In the genomic region with DNA sequence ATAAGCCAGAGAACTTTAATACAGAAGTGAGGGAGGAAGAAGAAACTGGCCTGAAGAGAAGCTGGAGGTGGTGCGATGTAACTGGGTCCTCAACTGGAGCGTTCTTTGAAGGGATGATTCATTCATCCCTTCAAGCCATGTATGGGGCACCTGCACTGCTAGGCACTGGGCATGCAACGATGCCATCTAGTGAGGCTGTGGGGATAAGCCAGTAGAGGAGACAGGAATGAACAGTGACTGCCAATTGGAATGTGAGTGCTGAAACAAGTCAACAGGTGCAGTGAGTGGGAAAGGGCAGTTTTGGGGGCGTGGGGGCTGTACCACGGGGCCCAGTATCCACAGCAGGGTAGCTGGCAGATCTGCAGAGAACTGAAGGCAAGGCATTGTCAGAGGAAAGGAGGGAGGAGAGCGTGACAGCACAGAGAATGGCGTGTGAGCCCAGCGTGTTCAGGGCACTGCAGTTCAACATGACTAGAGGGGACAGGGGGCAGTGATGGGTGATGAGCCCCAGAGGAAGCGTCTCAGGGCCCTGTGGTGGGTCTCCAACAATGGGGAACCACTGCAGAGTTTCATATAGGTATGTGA, we compare ENCODE assay signal across 1 cellular context.
TF ChIP-seq lines count a peak whose summit lies in the region.

No MANE protein-coding gene starts in this region.

TF ChIP-seq in GM12878, 131 proteins besides CTCF, POLR2A, EP300 and RAD21:
- TF ChIP-seq DPF2 (IDR thresholded peaks at IDR 0.05) = no peak
- TF ChIP-seq IRF5 (IDR thresholded peaks at IDR 0.05; ENCODE audit: borderline replicate concordance) = no peak
- TF ChIP-seq, protein P1, sequence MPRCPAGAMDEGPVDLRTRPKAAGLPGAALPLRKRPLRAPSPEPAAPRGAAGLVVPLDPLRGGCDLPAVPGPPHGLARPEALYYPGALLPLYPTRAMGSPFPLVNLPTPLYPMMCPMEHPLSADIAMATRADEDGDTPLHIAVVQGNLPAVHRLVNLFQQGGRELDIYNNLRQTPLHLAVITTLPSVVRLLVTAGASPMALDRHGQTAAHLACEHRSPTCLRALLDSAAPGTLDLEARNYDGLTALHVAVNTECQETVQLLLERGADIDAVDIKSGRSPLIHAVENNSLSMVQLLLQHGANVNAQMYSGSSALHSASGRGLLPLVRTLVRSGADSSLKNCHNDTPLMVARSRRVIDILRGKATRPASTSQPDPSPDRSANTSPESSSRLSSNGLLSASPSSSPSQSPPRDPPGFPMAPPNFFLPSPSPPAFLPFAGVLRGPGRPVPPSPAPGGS (IDR thresholded peaks at IDR 0.05; ENCODE audit: borderline replicate concordance, insufficient read depth, low read depth, low read length, poor library complexity, severe bottlenecking) = no peak
- TF ChIP-seq CREB1 (IDR thresholded peaks at IDR 0.05; ENCODE audit: low read depth) = no peak
- no peak for TF ChIP-seq SUPT20H (IDR thresholded peaks at IDR 0.05; ENCODE audit: borderline replicate concordance, control insufficient read depth, low read depth, low read length)
- TF ChIP-seq KLF5 (IDR thresholded peaks at IDR 0.05; ENCODE audit: partially characterized antibody) = no peak
- no peak for TF ChIP-seq STAT3 (IDR thresholded peaks at IDR 0.05; ENCODE audit: low read depth, low read length)
- no peak for TF ChIP-seq CBX5 (IDR thresholded peaks at IDR 0.05; ENCODE audit: low read depth)
- no peak for TF ChIP-seq BRCA1 (IDR thresholded peaks at IDR 0.05; ENCODE audit: low read depth, low read length)
- TF ChIP-seq CEBPB (IDR thresholded peaks at IDR 0.05; ENCODE audit: borderline replicate concordance in 1 of 2, low read depth in 2 of 2, low read length in 2 of 2) = no peak
- TF ChIP-seq PAX8 (IDR thresholded peaks at IDR 0.05) = no peak
- TF ChIP-seq KAT2A (conservative IDR thresholded peaks at IDR 0.05; ENCODE audit: control insufficient read depth, low read depth, low read length) = no peak
- no peak for TF ChIP-seq NKRF (conservative IDR thresholded peaks at IDR 0.05)
- no peak for TF ChIP-seq TCF7 (IDR thresholded peaks at IDR 0.05; ENCODE audit: borderline replicate concordance)
- TF ChIP-seq TCF12 (IDR thresholded peaks at IDR 0.05; ENCODE audit: low read depth, low read length) = no peak
- no peak for TF ChIP-seq CREM (IDR thresholded peaks at IDR 0.05; ENCODE audit: low read depth)
- TF ChIP-seq SPI1 (IDR thresholded peaks at IDR 0.05; ENCODE audit: borderline replicate concordance, insufficient read depth, low read depth, low read length) = no peak
- TF ChIP-seq RUNX3 (IDR thresholded peaks at IDR 0.05; ENCODE audit: low read length) = no peak
- TF ChIP-seq CEBPZ (IDR thresholded peaks at IDR 0.05; ENCODE audit: low read depth, low read length) = no peak
